In the genomic region with DNA sequence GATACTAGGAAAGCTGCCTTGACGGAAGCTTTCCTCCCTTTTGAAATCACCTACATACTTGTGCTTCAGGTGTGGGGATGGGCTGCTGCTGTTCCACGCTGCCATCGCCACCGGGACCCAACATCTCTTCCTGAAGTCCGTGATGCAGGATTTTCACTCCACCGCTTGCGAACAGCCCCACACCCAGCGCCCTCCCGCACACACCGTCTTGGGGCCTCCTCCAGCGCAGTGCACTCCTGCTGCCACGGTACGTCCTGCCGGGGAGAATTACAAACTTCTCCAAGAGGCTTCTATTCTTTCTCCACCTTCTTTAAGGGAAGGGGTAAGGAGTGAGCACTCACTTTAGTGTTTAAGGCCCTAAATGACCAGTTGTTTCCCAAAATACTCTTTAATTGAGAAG, we compare ENCODE assay signal across 39 cellular contexts. TPM values are rescaled to one million over a fixed set of nuclear protein-coding genes. Genes with fewer than 3 reads are reported as not detected.
A peak's percentile ranks its signal among the peaks of the same experiment; 100 is the strongest.
DNase-seq lines count a peak whose midpoint lies in the region; ATAC-seq, FAIRE-seq and TF ChIP-seq lines count a peak whose summit lies in the region.
"Had no signal": no experiment of that assay in that cellular context is flagged by ENCODE, and none has a peak within 500 bp of the region (broad histone marks: within the 10 kb centered on the region; RNA-seq: fewer than 3 reads in every experiment).

No MANE protein-coding gene starts in this region.

- H3K4me1 Mint-ChIP-seq in GM23338, result no peaks in the 10 kb centered on the region
- no peaks in the 10 kb centered on the region for H3K4me1 Mint-ChIP-seq in osteocyte (ENCODE audit: unreplicated experiment)
- no peaks in the 10 kb centered on the region for H3K4me1 Mint-ChIP-seq in activated CD8-positive, alpha-beta T cell treated with anti-CD3 and anti-CD28 coated beads for 36 hours (ENCODE audit: low read depth)
- H3K4me1 Mint-ChIP-seq: B cell; CD4-positive, alpha-beta memory T cell; CD4-positive, CD25-positive, alpha-beta regulatory T cell; CD8-positive, alpha-beta memory T cell had no signal

- H3K9me1 ChIP-seq in K562 (ENCODE audit: control insufficient read depth, insufficient read depth, low read length), result no peaks in the 10 kb centered on the region

- no peak for TF ChIP-seq CTCF in GM23338 (conservative IDR thresholded peaks at IDR 0.05; ENCODE audit: low read depth in 2 of 2)
- no peak for TF ChIP-seq CTCF in K562 (IDR thresholded peaks at IDR 0.05 in 2 of 3, conservative IDR thresholded peaks at IDR 0.05 in 1 of 3; ENCODE audit: insufficient read depth in 2 of 3, low read depth in 1 of 3, low read length in 3 of 3)
- no peak for TF ChIP-seq CTCF in esophagus muscularis mucosa (IDR thresholded peaks at IDR 0.05)
- TF ChIP-seq CTCF in osteocyte (IDR thresholded peaks at IDR 0.05), result no peak
- no peak for TF ChIP-seq CTCF in activated CD8-positive, alpha-beta T cell treated with anti-CD3 and anti-CD28 coated beads for 36 hours (IDR thresholded peaks at IDR 0.05)

- CTCF ChIA-PET in K562 (lab: Yijun Ruan, JAX; ENCODE audit: low intra/inter-chr PET ratio), result no interaction called here
- CTCF ChIA-PET in activated CD8-positive, alpha-beta T cell treated with anti-CD3 and anti-CD28 coated beads for 36 hours (lab: Charles Lee), result interaction anchor here (3.2 kb wide), 1 partner anchor 29 kb away, joined by 9 read pairs; no protein-coding TSS in a partner anchor

- H3K27me3 ChIP-seq in GM23338 (ENCODE audit: insufficient read depth) (no peaks in the 10 kb centered on the region), K562 (ENCODE audit: control insufficient read depth in 2 of 2, insufficient read depth in 2 of 2, low read length in 2 of 2) (no peaks in the 10 kb centered on the region), esophagus muscularis mucosa (no peaks in the 10 kb centered on the region)
- H3K27me3 ChIP-seq: BE2C; BLaER1; BLaER1 treated with 17β-estradiol and CSF1 and Interleukin-3, amounts not matched to agents 10 nM and 100 nM had no signal

- H4K20me1 ChIP-seq in GM23338 (replicated peaks; ENCODE audit: insufficient read depth) (no peaks in the 10 kb centered on the region), K562 (replicated peaks; ENCODE audit: control insufficient read depth, insufficient read depth, low read length) (no peaks in the 10 kb centered on the region)
- H4K20me1 ChIP-seq: BLaER1; BLaER1 treated with 17β-estradiol and CSF1 and Interleukin-3, amounts not matched to agents 10 nM and 100 nM had no signal

- ATAC-seq in GM23338 (peak; percentile 34; the same call in 1 of the 3 replicates), K562 (peak; percentile 29; the same call in 1 of the 3 replicates)
- ATAC-seq in activated CD8-positive, alpha-beta T cell treated with anti-CD3 and anti-CD28 coated beads for 36 hours, result no peak
- ATAC-seq: A549; CD8-positive, alpha-beta T cell had no signal

- H3F3A ChIP-seq in GM23338 (replicated peaks; ENCODE audit: low read depth), result no peaks in the 10 kb centered on the region

- TF ChIP-seq EP300 in K562 (IDR thresholded peaks at IDR 0.05; ENCODE audit: low read length), result no peak
- TF ChIP-seq EP300 in esophagus muscularis mucosa (IDR thresholded peaks at IDR 0.05), result no peak

- H3K9me3 Mint-ChIP-seq in GM23338 (no peaks in the 10 kb centered on the region), osteocyte (ENCODE audit: unreplicated experiment) (no peaks in the 10 kb centered on the region)
- H3K9me3 Mint-ChIP-seq in activated CD8-positive, alpha-beta T cell treated with anti-CD3 and anti-CD28 coated beads for 36 hours, result no peaks in the 10 kb centered on the region
- H3K9me3 Mint-ChIP-seq: CD4-positive, alpha-beta memory T cell; CD4-positive, alpha-beta T cell; CD4-positive, CD25-positive, alpha-beta regulatory T cell; CD8-positive, alpha-beta memory T cell; CD8-positive, alpha-beta T cell had no signal

- H3K27ac ChIP-seq in GM23338 (ENCODE audit: low read depth), result no peak overlapping the region
- no peak overlapping the region for H3K27ac ChIP-seq in K562 (ENCODE audit: extremely low read depth, low read depth, low read length)
- H3K27ac ChIP-seq in esophagus muscularis mucosa (replicated peaks in 1 of 4), result no peak overlapping the region
- H3K27ac ChIP-seq: 22Rv1; A549; BLaER1; BLaER1 treated with 17β-estradiol and CSF1 and Interleukin-3, amounts not matched to agents 10 nM and 100 nM; C4-2B had no signal

- H3K36me3 Mint-ChIP-seq in GM23338 (ENCODE audit: low read depth) (no peaks in the 10 kb centered on the region), osteocyte (ENCODE audit: unreplicated experiment) (no peaks in the 10 kb centered on the region)
- H3K36me3 Mint-ChIP-seq in activated CD8-positive, alpha-beta T cell treated with anti-CD3 and anti-CD28 coated beads for 36 hours (ENCODE audit: low read depth), result no peaks in the 10 kb centered on the region
- H3K36me3 Mint-ChIP-seq: CD14-positive monocyte; CD4-positive, alpha-beta memory T cell; CD4-positive, CD25-positive, alpha-beta regulatory T cell; CD8-positive, alpha-beta memory T cell; CD8-positive, alpha-beta T cell had no signal

- H3K4me3 Mint-ChIP-seq in GM23338 (no peak overlapping the region), osteocyte (ENCODE audit: unreplicated experiment) (no peak overlapping the region)
- no peak overlapping the region for H3K4me3 Mint-ChIP-seq in activated CD8-positive, alpha-beta T cell treated with anti-CD3 and anti-CD28 coated beads for 36 hours
- H3K4me3 Mint-ChIP-seq: B cell; CD14-positive monocyte; CD4-positive, alpha-beta memory T cell; CD4-positive, alpha-beta T cell; CD4-positive, CD25-positive, alpha-beta regulatory T cell; CD8-positive, alpha-beta memory T cell; CD8-positive, alpha-beta T cell had no signal

- in situ Hi-C loops in K562 (cut with MboI), result no loop called here

- H3K79me2 ChIP-seq in GM23338 (replicated peaks; ENCODE audit: insufficient read depth) (no peaks in the 10 kb centered on the region), K562 (ENCODE audit: control insufficient read depth, insufficient read depth, low read length) (no peaks in the 10 kb centered on the region)

- DNase-seq in GM23338 (ENCODE audit: low spot score) (peak; percentile 17), K562 (ENCODE audit: extremely low read depth in 1 of 4, low spot score in 3 of 4) (no peak), esophagus muscularis mucosa (ENCODE audit: extremely low spot score) (peak; percentile 62), osteocyte (ENCODE audit: extremely low spot score, unreplicated experiment) (peak; percentile 71), A172 (ENCODE audit: low spot score) (no peak), NCI-H2081 treated with DMSO at 0.1 percent for 48 hours (lab: John Stamatoyannopoulos, UW) (no peak)
- DNase-seq in stimulated activated CD4-positive, alpha-beta T cell treated with anti-CD3 and anti-CD28 coated beads, Interleukin-4, amount 100 ng/mL, for 4 hours, result no peak
- DNase-seq in activated CD8-positive, alpha-beta T cell treated with anti-CD3 and anti-CD28 coated beads for 36 hours, result no peak
- DNase-seq: 8988T; ACHN; AML-193; BE2C; C1 segment of cervical spinal cord; Caco-2; Calu3; CD4-positive, alpha-beta memory T cell; CD4-positive, alpha-beta T cell; CD4-positive, CD25-positive, alpha-beta regulatory T cell; CD8-positive, alpha-beta memory T cell; CD8-positive, alpha-beta T cell; COR-L47; DMS 273 treated with DMSO at 0.1 percent for 48 hours; DMS153; DMS53; DMS79; DMS79 treated with DMSO at 0.1 percent for 48 hours; DND-41; EL had no signal

- FAIRE-seq in K562 (lab: Jason Lieb, UNC), result no peak
- FAIRE-seq: A204.1, A549, D721Med had no signal

- 0% methylated on average over 13 of the region's 14 CpGs for WGBS in K562 (ENCODE audit: insufficient coverage, low coverage, missing lambda C conversion rate)
- WGBS in esophagus muscularis mucosa, result 86% methylated on average over 14 of the region's 14 CpGs

- no peak overlapping the region for H3K4me2 ChIP-seq in GM23338
- H3K4me2 ChIP-seq in K562 (ENCODE audit: insufficient read depth, low read length), result no peak overlapping the region
- H3K4me2 ChIP-seq: A549; BLaER1; BLaER1 treated with 17β-estradiol and CSF1 and Interleukin-3, amounts not matched to agents 10 nM and 100 nM had no signal

- H3K9me2 ChIP-seq in GM23338 (ENCODE audit: insufficient read depth), result peaks cover 7% of the 10 kb centered on the region; the same call in 1 of the 2 replicates

- H3K4me1 ChIP-seq in GM23338 (ENCODE audit: insufficient read depth), result no peaks in the 10 kb centered on the region
- no peaks in the 10 kb centered on the region for H3K4me1 ChIP-seq in K562 (replicated peaks in 1 of 2; ENCODE audit: control insufficient read depth in 2 of 2, insufficient read depth in 2 of 2, low read length in 2 of 2)
- no peaks in the 10 kb centered on the region for H3K4me1 ChIP-seq in esophagus muscularis mucosa
- H3K4me1 ChIP-seq: A549; BE2C; BLaER1; BLaER1 treated with 17β-estradiol and CSF1 and Interleukin-3, amounts not matched to agents 10 nM and 100 nM; Caco-2 had no signal

- BruUV-seq in K562 (replicated peaks; lab: Mats Ljungman, UMichigan), result no TSS peak

- no peak for TF ChIP-seq POLR2A in K562 (conservative IDR thresholded peaks at IDR 0.05)
- TF ChIP-seq POLR2A in esophagus muscularis mucosa (IDR thresholded peaks at IDR 0.05; ENCODE audit: low read depth), result no peak

- intact Hi-C loops in K562 (cut with micrococcal nuclease), result no loop called here
- intact Hi-C loops in esophagus muscularis mucosa (cut with DNase I), result no loop called here
- intact Hi-C loops in activated CD8-positive, alpha-beta T cell treated with anti-CD3 and anti-CD28 coated beads for 36 hours (cut with micrococcal nuclease), result no loop called here

- no peak overlapping the region for H3K9ac ChIP-seq in K562 (ENCODE audit: insufficient read depth in 1 of 2, low read depth in 2 of 2, low read length in 2 of 2)
- H3K9ac ChIP-seq: BLaER1; BLaER1 treated with 17β-estradiol and CSF1 and Interleukin-3, amounts not matched to agents 10 nM and 100 nM had no signal

- H3K9me3 ChIP-seq in K562 (replicated peaks; ENCODE audit: control insufficient read depth, insufficient read depth, low read depth, low read length) (no peaks in the 10 kb centered on the region), esophagus muscularis mucosa (no peaks in the 10 kb centered on the region)
- H3K9me3 ChIP-seq: A549, BE2C, BLaER1, Caco-2 had no signal

- H3K27ac Mint-ChIP-seq in GM23338 (no peak overlapping the region), osteocyte (ENCODE audit: unreplicated experiment) (no peak overlapping the region)
- no peak overlapping the region for H3K27ac Mint-ChIP-seq in activated CD8-positive, alpha-beta T cell treated with anti-CD3 and anti-CD28 coated beads for 36 hours
- H3K27ac Mint-ChIP-seq: B cell; CD14-positive monocyte; CD4-positive, alpha-beta memory T cell; CD4-positive, alpha-beta T cell; CD4-positive, CD25-positive, alpha-beta regulatory T cell; CD8-positive, alpha-beta memory T cell; CD8-positive, alpha-beta T cell had no signal

- H3K36me3 ChIP-seq in GM23338 (ENCODE audit: insufficient read depth), result no peaks in the 10 kb centered on the region
- H3K36me3 ChIP-seq in K562 (ENCODE audit: control insufficient read depth, insufficient read depth, low read length), result no peaks in the 10 kb centered on the region
- no peaks in the 10 kb centered on the region for H3K36me3 ChIP-seq in esophagus muscularis mucosa
- H3K36me3 ChIP-seq: BE2C; BLaER1; BLaER1 treated with 17β-estradiol and CSF1 and Interleukin-3, amounts not matched to agents 10 nM and 100 nM had no signal

- H3K27me3 Mint-ChIP-seq in GM23338 (ENCODE audit: insufficient read depth, low read depth, poor library complexity) (peaks cover 7% of the 10 kb centered on the region), osteocyte (ENCODE audit: unreplicated experiment) (peaks cover 22% of the 10 kb centered on the region)
- H3K27me3 Mint-ChIP-seq in activated CD8-positive, alpha-beta T cell treated with anti-CD3 and anti-CD28 coated beads for 36 hours, result no peaks in the 10 kb centered on the region
- H3K27me3 Mint-ChIP-seq: B cell; CD4-positive, alpha-beta memory T cell had no signal

- no peak for TF ChIP-seq RAD21 in K562 (CRISPR knock-in tag; conservative IDR thresholded peaks at IDR 0.05 in 1 of 2, IDR thresholded peaks at IDR 0.05 in 1 of 2)

- H2AFZ ChIP-seq in GM23338 (peak overlapping the region; percentile 72; the same call in 1 of the 2 replicates), K562 (ENCODE audit: low read depth, low read length) (no peak overlapping the region)

- H3K4me3 ChIP-seq in GM23338 (no peak overlapping the region), K562 (no peak overlapping the region), esophagus muscularis mucosa (no peak overlapping the region)
- H3K4me3 ChIP-seq: A549; BLaER1; BLaER1 treated with 17β-estradiol and CSF1 and Interleukin-3, amounts not matched to agents 10 nM and 100 nM had no signal

- POLR2A ChIA-PET in K562 (lab: Yijun Ruan, JAX), result no interaction called here
- POLR2A ChIA-PET in activated CD8-positive, alpha-beta T cell treated with anti-CD3 and anti-CD28 coated beads for 36 hours (lab: Charles Lee), result no interaction called here

RNA-seq across cellular contexts. Expression of gene HRH4, which starts 58.2 kb away (rescaled TPM):
- 0.17 TPM in 1 of 2 replicates, not detected in the other for total RNA-seq in GM23338 (2014; rRNA removed; shearing (Covaris generic))
- polyA plus RNA-seq in GM23338 (2016; fragmentation: Nextera tagmentation; extraction: Ambion mirVana), result 0.07 TPM in 1 of 2 replicates, not detected in the other
- total RNA-seq in K562 (2011; cell fraction: chromatin; rRNA removed; ENCODE audit: low replicate concordance), result not detected in 2 replicates
- not detected in 2 replicates for total RNA-seq in K562 (2011; cell fraction: nucleolus; rRNA removed)
- total RNA-seq in K562 (2011; cell fraction: nucleoplasm; rRNA removed), result not detected in 2 replicates
- total RNA-seq in K562 (2014; rRNA removed), result not detected in 2 replicates
- total RNA-seq in K562 (2014; rRNA removed; fragmentation: Illumina TruSeq; extraction: Trizol), result not detected in 2 replicates
- not detected in 2 replicates for total RNA-seq in K562 (2015; rRNA removed; fragmentation: Illumina TruSeq; extraction: Trizol)
- not detected in 2 replicates for total RNA-seq in K562 (2021)
- not detected in 2 replicates for polyA plus RNA-seq in K562 (2011; rRNA removed)
- not detected in 2 replicates for polyA plus RNA-seq in K562 (2011; cell fraction: cytosol; rRNA removed)
- polyA plus RNA-seq in K562 (2011; cell fraction: nucleus; rRNA removed), result not detected in 2 replicates
- 0.07 TPM in 1 of 2 replicates, not detected in the other for polyA plus RNA-seq in K562 (2012)
- polyA plus RNA-seq in K562 (2014; fragmentation: Illumina TruSeq; extraction: Trizol), result not detected in 2 replicates
- not detected for polyA plus RNA-seq in K562 (2014; fragmentation: Nextera tagmentation; extraction: Ambion mirVana)
- polyA plus RNA-seq in K562 (2014; rRNA removed), result not detected in 2 replicates
- not detected in 2 replicates for polyA minus RNA-seq in K562 (2011; rRNA and poly(A)+ RNA removed)
- not detected in 2 replicates for polyA minus RNA-seq in K562 (2011; cell fraction: cytosol; rRNA and poly(A)+ RNA removed)
- not detected in 2 replicates for polyA minus RNA-seq in K562 (2011; cell fraction: nucleus; rRNA and poly(A)+ RNA removed)
- under 1 TPM in 2 of 4 donors, not detected in 2; 0.13 to 0.50 TPM for total RNA-seq in esophagus muscularis mucosa
- total RNA-seq in osteocyte, result not detected in 2 replicates
- total RNA-seq in A172 (2014; rRNA removed; shearing (Covaris generic)), result not detected in 2 replicates
- not detected for total RNA-seq in activated CD8-positive, alpha-beta T cell treated with anti-CD3 and anti-CD28 coated beads for 36 hours
- total RNA-seq: Caco-2; CD8-positive, alpha-beta memory T cell; CD8-positive, alpha-beta T cell; Daoy had no signal
- polyA plus RNA-seq: BJ; CD8-positive, alpha-beta memory T cell had no signal

Comparison
In these comparisons a context has a peak if more than half of its experiments do, and no peak if none do; other contexts are left out.
1. DNase-seq: peak in GM23338 (single experiment), esophagus muscularis mucosa (single experiment) and osteocyte (single experiment); none in K562 (0 of 4), stimulated activated CD4-positive, alpha-beta T cell treated with anti-CD3 and anti-CD28 coated beads, Interleukin-4, amount 100 ng/mL, for 4 hours (0 of 2), A172 (single experiment), activated CD8-positive, alpha-beta T cell treated with anti-CD3 and anti-CD28 coated beads for 36 hours (single experiment) and NCI-H2081 treated with DMSO at 0.1 percent for 48 hours (single experiment).